Comparison of ENCODE assay signal across 20 cellular contexts in the genomic region with DNA sequence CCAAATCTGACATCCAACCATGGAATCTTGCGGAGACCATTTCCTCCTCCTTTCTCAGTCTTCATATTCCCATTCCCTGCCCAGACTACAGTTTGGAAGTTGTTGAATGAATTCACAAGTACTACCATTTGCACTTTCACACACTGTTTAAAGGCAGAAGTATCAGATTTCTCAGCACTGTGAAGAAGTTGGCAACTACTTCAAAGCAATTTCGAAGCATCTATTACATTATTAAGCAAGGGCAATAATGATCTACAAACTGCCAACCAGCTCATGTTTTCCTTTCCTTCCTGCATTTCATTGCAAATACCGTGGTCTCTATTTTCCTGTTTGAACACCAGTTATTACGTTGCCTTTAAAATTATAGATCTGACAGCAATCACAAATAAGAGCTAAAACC.
"Had no signal": no experiment of that assay in that cellular context is flagged by ENCODE, and none has a peak within 500 bp of the region (broad histone marks: within the 10 kb centered on the region; RNA-seq: fewer than 3 reads in every experiment).

No MANE protein-coding gene starts in this region.

- DNase-seq: activated B cell treated with CpG ODN at 0.5 μM for 24 hours; activated CD4-positive, alpha-beta T cell treated with anti-CD3 and anti-CD28 coated beads for 48 hours; activated CD8-positive, alpha-beta T cell treated with anti-CD3 and anti-CD28 coated beads for 36 hours; activated effector memory CD4-positive, alpha-beta T cell treated with anti-CD3 and anti-CD28 coated beads, Interleukin-2, amount 50 U/mL, for 16 hours; activated T-cell treated with anti-CD3 and anti-CD28 coated beads, Interleukin-2, amount 50 U/mL, for 48 hours; amniotic stem cell; effector CD8-positive, alpha-beta T cell; foreskin keratinocyte; glutamatergic neuron; hypothalamus; kidney glomerular epithelial cell; nephron progenitor cell; sigmoid colon; stimulated activated CD4-positive, alpha-beta T cell treated with anti-CD3 and anti-CD28 coated beads, Interleukin-12 subunit alpha, Interleukin-12 subunit beta, amount 100 ng/mL, for 4 hours; stimulated activated CD4-positive, alpha-beta T cell treated with anti-CD3 and anti-CD28 coated beads, Interleukin-2, amount 100 ng/mL, for 24 hours; T-helper 2 cell; upper lobe of right lung had no signal

- H3K9me3 ChIP-seq: prostate gland, sigmoid colon, thoracic aorta, upper lobe of right lung had no signal

- ATAC-seq: activated CD8-positive, alpha-beta T cell treated with anti-CD3 and anti-CD28 coated beads for 36 hours; foreskin keratinocyte; stimulated activated effector memory CD8-positive, alpha-beta T cell treated with anti-CD3 and anti-CD28 coated beads, Interleukin-12 subunit alpha, Interleukin-12 subunit beta, amount 100 ng/mL, for 72 hours; upper lobe of right lung had no signal

- H3K36me3 ChIP-seq: prostate gland, sigmoid colon, thoracic aorta, upper lobe of right lung had no signal

- H3K27ac ChIP-seq: foreskin keratinocyte, prostate gland, sigmoid colon, thoracic aorta, upper lobe of right lung had no signal

- H3K4me3 ChIP-seq: prostate gland, sigmoid colon, thoracic aorta, upper lobe of right lung had no signal

- H3K27me3 ChIP-seq: foreskin keratinocyte, sigmoid colon, upper lobe of right lung had no signal
